ENCODE assay signal across 31 cellular contexts in genomic region chr5:176517053-176517661, GRCh38. TPM values are rescaled to one million over a fixed set of nuclear protein-coding genes. Genes with fewer than 3 reads are reported as not detected.
DNase-seq lines count a peak whose midpoint lies in the region; ATAC-seq, FAIRE-seq and TF ChIP-seq lines count a peak whose summit lies in the region.
"Had no signal": no experiment of that assay in that cellular context is flagged by ENCODE, and none has a peak within 500 bp of the region (broad histone marks: within the 10 kb centered on the region; RNA-seq: fewer than 3 reads in every experiment).

No MANE protein-coding gene starts in this region.

- no peak overlapping the region for H3K27ac ChIP-seq in HepG2 (ENCODE audit: extremely low read length, insufficient read depth, low read length)
- H3K27ac ChIP-seq in right lobe of liver = no peak overlapping the region
- H3K27ac ChIP-seq: BLaER1, coronary artery, RWPE1, SJSA1, uterus had no signal

- in situ Hi-C loops in HepG2 (cut with HindIII; ENCODE audit: extremely low pct_ligation_motif_present, low pct_unique_long_range_greater_than_20kb) = no loop called here

- H3K27me3 Mint-ChIP-seq in immature natural killer cell (ENCODE audit: low read depth in 3 of 3) = peaks cover 3 to 7% (median 5%) of the 10 kb centered on the region in 3 donors
- H3K27me3 Mint-ChIP-seq: stimulated activated naive CD8-positive, alpha-beta T cell treated with anti-CD3 and anti-CD28 coated beads, Interleukin-15, amount 100 ng/mL, for 72 hours; T-cell had no signal

- H3K4me3 ChIP-seq in HepG2 (replicated peaks in 1 of 3; ENCODE audit: insufficient read depth in 1 of 3, low read depth in 2 of 3, low read length in 3 of 3) (no peak overlapping the region), right lobe of liver (no peak overlapping the region)
- H3K4me3 ChIP-seq: BLaER1, coronary artery, SJSA1, smooth muscle cell, uterus had no signal

- no peak overlapping the region for H3K9ac ChIP-seq in HepG2 (ENCODE audit: insufficient read depth, low read depth, low read length)
- H3K9ac ChIP-seq: BLaER1 had no signal

- CTCF ChIA-PET in HepG2 (lab: Yijun Ruan, JAX; ENCODE audit: low intra/inter-chr PET ratio, low total read pairs) = no interaction called here

- no peak for TF ChIP-seq CTCF in HepG2 (CRISPR knock-in tag; IDR thresholded peaks at IDR 0.05)
- TF ChIP-seq CTCF in right lobe of liver (IDR thresholded peaks at IDR 0.05) = no peak

- TF ChIP-seq POLR2A in HepG2 (IDR thresholded peaks at IDR 0.05; ENCODE audit: insufficient read depth in 1 of 2, low read depth in 2 of 2, low read length in 2 of 2) (no peak), right lobe of liver (IDR thresholded peaks at IDR 0.05) (no peak)

- no peaks in the 10 kb centered on the region for H4K20me1 ChIP-seq in HepG2 (ENCODE audit: insufficient read depth, low read length)
- H4K20me1 ChIP-seq: BLaER1 had no signal

- POLR2A ChIA-PET in HepG2 (lab: Yijun Ruan, JAX) = no interaction called here

- no peak for FAIRE-seq in HepG2 (lab: Jason Lieb, UNC)
- FAIRE-seq: GM12891, islet of Langerhans, TTC549 had no signal

- H3K9me3 ChIP-seq in HepG2 (ENCODE audit: low read length) (no peaks in the 10 kb centered on the region), right lobe of liver (no peaks in the 10 kb centered on the region)
- H3K9me3 ChIP-seq: BLaER1, SJSA1, uterus had no signal

- intact Hi-C loops in HepG2 (cut with micrococcal nuclease; ENCODE audit: unreplicated experiment) = no loop called here
- intact Hi-C loops in right lobe of liver (cut with DNase I) = no loop called here

- no peaks in the 10 kb centered on the region for H3K9me3 Mint-ChIP-seq in immature natural killer cell
- H3K9me3 Mint-ChIP-seq: H9; stimulated activated naive CD8-positive, alpha-beta T cell treated with anti-CD3 and anti-CD28 coated beads, Interleukin-15, amount 100 ng/mL, for 72 hours; T-cell had no signal

- H2AFZ ChIP-seq in HepG2 (ENCODE audit: low read length) = no peak overlapping the region

- peak overlapping the region; percentile 46 to 90 (median 72) for H3K27ac Mint-ChIP-seq in immature natural killer cell
- H3K27ac Mint-ChIP-seq: H9; stimulated activated naive CD8-positive, alpha-beta T cell treated with anti-CD3 and anti-CD28 coated beads, Interleukin-15, amount 100 ng/mL, for 72 hours; T-cell had no signal

- H3K36me3 Mint-ChIP-seq in immature natural killer cell = no peaks in the 10 kb centered on the region
- H3K36me3 Mint-ChIP-seq: T-cell had no signal

- TF ChIP-seq EP300 in HepG2 (IDR thresholded peaks at IDR 0.05; ENCODE audit: low read depth in 2 of 2, low read length in 2 of 2) (no peak), HepG2 (CRISPR knock-in tag; IDR thresholded peaks at IDR 0.05; ENCODE audit: borderline replicate concordance) (no peak)

- no peak for ATAC-seq in HepG2
- ATAC-seq in right lobe of liver = no peak
- ATAC-seq in GM21717 (IDR thresholded peaks at IDR 0.05; ENCODE audit: unreplicated experiment) = no peak
- ATAC-seq in GM18868 (IDR thresholded peaks at IDR 0.05; ENCODE audit: unreplicated experiment) = no peak
- ATAC-seq: left lobe of liver; stimulated activated naive CD8-positive, alpha-beta T cell treated with anti-CD3 and anti-CD28 coated beads, Interleukin-15, amount 100 ng/mL, for 72 hours; T-cell had no signal

- no peaks in the 10 kb centered on the region for H3K79me2 ChIP-seq in HepG2 (ENCODE audit: insufficient read depth, low read length)

- H3K36me3 ChIP-seq in HepG2 (replicated peaks in 1 of 2; ENCODE audit: control insufficient read depth in 1 of 2, insufficient read depth in 2 of 2, low read length in 2 of 2) = no peaks in the 10 kb centered on the region
- H3K36me3 ChIP-seq in right lobe of liver = no peaks in the 10 kb centered on the region
- H3K36me3 ChIP-seq: BLaER1, uterus had no signal

- no TSS peak for BruUV-seq in HepG2 (replicated peaks; lab: Mats Ljungman, UMichigan)

- peak overlapping the region; percentile 60 to 76 (median 64) for H3K4me3 Mint-ChIP-seq in immature natural killer cell
- H3K4me3 Mint-ChIP-seq: H9; stimulated activated naive CD8-positive, alpha-beta T cell treated with anti-CD3 and anti-CD28 coated beads, Interleukin-15, amount 100 ng/mL, for 72 hours had no signal

- 0 out of 2 replicates have a peak overlapping the region, but pooled peaks have one; percentile 3 for H3K4me2 ChIP-seq in HepG2 (ENCODE audit: low read depth, low read length)
- H3K4me2 ChIP-seq: BLaER1, smooth muscle cell had no signal

- TF ChIP-seq RAD21 in HepG2 (CRISPR knock-in tag; IDR thresholded peaks at IDR 0.05) = no peak

- peaks cover 24 to 26% of the 10 kb centered on the region in 2 donors for H3K4me1 Mint-ChIP-seq in immature natural killer cell

- WGBS in HepG2 (ENCODE audit: low lambda C conversion rate) = 40% methylated on average over 7 of the region's 7 CpGs
- 79% methylated on average over 7 of the region's 7 CpGs for WGBS in right lobe of liver (ENCODE audit: insufficient coverage, low coverage, low lambda C conversion rate, missing lambda C conversion rate)

- peaks cover 29% of the 10 kb centered on the region for H3K4me1 ChIP-seq in HepG2 (ENCODE audit: insufficient read depth, low read length)
- no peaks in the 10 kb centered on the region for H3K4me1 ChIP-seq in right lobe of liver
- H3K4me1 ChIP-seq: uterus had no signal

- H3K27me3 ChIP-seq in HepG2 (ENCODE audit: control insufficient read depth in 1 of 2, insufficient read depth in 2 of 2, low read length in 2 of 2) = peaks cover 0 to 8% of the 10 kb centered on the region in 2 experiments; a peak in 1 of 5 replicates
- H3K27me3 ChIP-seq in right lobe of liver = no peaks in the 10 kb centered on the region
- H3K27me3 ChIP-seq: BLaER1, SJSA1, uterus had no signal

- no peak for DNase-seq in HepG2 (ENCODE audit: low spot score)
- DNase-seq in right lobe of liver = no peak
- DNase-seq in SKM-1 (lab: John Stamatoyannopoulos, UW; ENCODE audit: unreplicated experiment) = peak; percentile 42
- DNase-seq in immature natural killer cell = peak; percentile 60 to 67 (median 67)
- no peak for DNase-seq in stimulated activated naive CD4-positive, alpha-beta T cell treated with Interleukin-2 at 50 U/mL for 16 hours (lab: John Stamatoyannopoulos, UW)
- DNase-seq: ACHN; activated CD4-positive, alpha-beta T cell treated with anti-CD3 and anti-CD28 coated beads, Interleukin-2, amount 50 U/mL, for 4 hours; activated CD8-positive, alpha-beta memory T cell treated with anti-CD3 and anti-CD28 coated beads, Interleukin-2, amount 50 U/mL, for 48 hours; activated gamma-delta T cell; COR-L47; effector CD8-positive, alpha-beta T cell; H9; MM.1S; NCI-H1694; NCI-H82; stimulated activated naive CD8-positive, alpha-beta T cell treated with anti-CD3 and anti-CD28 coated beads, Interleukin-15, amount 100 ng/mL, for 72 hours; T-cell; uterus had no signal

RNA-seq across cellular contexts. Expression of gene RNF44, which starts 20.0 kb away (rescaled TPM):
- total RNA-seq in HepG2 (2016; rRNA removed; fragmentation: Illumina TruSeq; extraction: Trizol) (5.1 and 9.2 TPM in 2 replicates), right lobe of liver (10 to 100 TPM in 4 of 6 experiments, 1 to 10 TPM in 2; 5.1 to 16.3 (median 12.7) TPM)
- 7.2 and 9.4 TPM in 2 replicates for total RNA-seq in HepG2 (2016; cell fraction: cytosol; rRNA removed; fragmentation: Illumina TruSeq; extraction: Trizol; ENCODE audit: low read depth)
- total RNA-seq in HepG2 (2016; cell fraction: insoluble cytoplasmic fraction; rRNA removed; fragmentation: Illumina TruSeq; extraction: Trizol) = 4.4 and 8.7 TPM in 2 replicates
- 7.2 and 9.8 TPM in 2 replicates for total RNA-seq in HepG2 (2016; cell fraction: membrane; rRNA removed; fragmentation: Illumina TruSeq; extraction: Trizol)
- 9.4 and 17.1 TPM in 2 replicates for total RNA-seq in HepG2 (2016; cell fraction: nucleus; rRNA removed; fragmentation: Illumina TruSeq; extraction: Trizol)
- polyA plus RNA-seq in HepG2 (2011; rRNA removed) (16.8 and 19.1 TPM in 2 replicates), immature natural killer cell (1 to 10 TPM; 1.2 to 9.8 (median 2.0) TPM)
- polyA plus RNA-seq in HepG2 (2011; cell fraction: cytosol; rRNA removed) = 6.8 and 9.5 TPM in 2 replicates
- 134 and 149 TPM in 2 replicates for polyA plus RNA-seq in HepG2 (2011; cell fraction: nucleus; rRNA removed)
- 37.8 and 52.8 TPM in 2 replicates for polyA plus RNA-seq in HepG2 (2012)
- polyA plus RNA-seq in HepG2 (2016; cell fraction: cytosol; fragmentation: Illumina TruSeq; extraction: Trizol; ENCODE audit: low read depth) = 2.3 and 2.5 TPM in 2 replicates
- polyA plus RNA-seq in HepG2 (2016; cell fraction: insoluble cytoplasmic fraction; fragmentation: Illumina TruSeq; extraction: Trizol; ENCODE audit: low read depth) = 15.8 and 20.6 TPM in 2 replicates
- polyA plus RNA-seq in HepG2 (2016; cell fraction: membrane; fragmentation: Illumina TruSeq; extraction: Trizol; ENCODE audit: low read depth) = 9.4 and 9.7 TPM in 2 replicates
- 52.0 and 60.3 TPM in 2 replicates for polyA plus RNA-seq in HepG2 (2016; cell fraction: nucleus; fragmentation: Illumina TruSeq; extraction: Trizol; ENCODE audit: insufficient read depth, low read depth)
- 18.3 and 21.3 TPM in 2 replicates for polyA minus RNA-seq in HepG2 (2011; rRNA and poly(A)+ RNA removed; ENCODE audit: low replicate concordance)
- 16.1 and 19.0 TPM in 2 replicates for polyA minus RNA-seq in HepG2 (2011; cell fraction: cytosol; rRNA and poly(A)+ RNA removed)
- polyA minus RNA-seq in HepG2 (2011; cell fraction: nucleus; rRNA and poly(A)+ RNA removed) = 28.3 and 33.1 TPM in 2 replicates

RNA-seq across cellular contexts. Expression of gene CDHR2, which starts 32.0 kb away (rescaled TPM):
- total RNA-seq in HepG2 (2016; rRNA removed; fragmentation: Illumina TruSeq; extraction: Trizol) = 7.8 and 17.9 TPM in 2 replicates
- 3.8 and 4.0 TPM in 2 replicates for total RNA-seq in HepG2 (2016; cell fraction: cytosol; rRNA removed; fragmentation: Illumina TruSeq; extraction: Trizol; ENCODE audit: low read depth)
- 5.3 and 18.3 TPM in 2 replicates for total RNA-seq in HepG2 (2016; cell fraction: insoluble cytoplasmic fraction; rRNA removed; fragmentation: Illumina TruSeq; extraction: Trizol)
- 7.4 and 8.2 TPM in 2 replicates for total RNA-seq in HepG2 (2016; cell fraction: membrane; rRNA removed; fragmentation: Illumina TruSeq; extraction: Trizol)
- 19.1 and 22.7 TPM in 2 replicates for total RNA-seq in HepG2 (2016; cell fraction: nucleus; rRNA removed; fragmentation: Illumina TruSeq; extraction: Trizol)
- 20.9 and 27.3 TPM in 2 replicates for polyA plus RNA-seq in HepG2 (2011; rRNA removed)
- polyA plus RNA-seq in HepG2 (2011; cell fraction: cytosol; rRNA removed) = 14.0 and 14.6 TPM in 2 replicates
- polyA plus RNA-seq in HepG2 (2011; cell fraction: nucleus; rRNA removed) = 70.0 and 99.3 TPM in 2 replicates
- 15.8 and 16.5 TPM in 2 replicates for polyA plus RNA-seq in HepG2 (2012)
- 2.7 and 3.5 TPM in 2 replicates for polyA plus RNA-seq in HepG2 (2016; cell fraction: cytosol; fragmentation: Illumina TruSeq; extraction: Trizol; ENCODE audit: low read depth)
- polyA plus RNA-seq in HepG2 (2016; cell fraction: insoluble cytoplasmic fraction; fragmentation: Illumina TruSeq; extraction: Trizol; ENCODE audit: low read depth) = 6.8 and 7.1 TPM in 2 replicates
- 4.6 and 6.1 TPM in 2 replicates for polyA plus RNA-seq in HepG2 (2016; cell fraction: membrane; fragmentation: Illumina TruSeq; extraction: Trizol; ENCODE audit: low read depth)
- 48.7 and 52.7 TPM in 2 replicates for polyA plus RNA-seq in HepG2 (2016; cell fraction: nucleus; fragmentation: Illumina TruSeq; extraction: Trizol; ENCODE audit: insufficient read depth, low read depth)
- 0.07 and 41.0 TPM in 2 replicates for polyA minus RNA-seq in HepG2 (2011; rRNA and poly(A)+ RNA removed; ENCODE audit: low replicate concordance)
- polyA minus RNA-seq in HepG2 (2011; cell fraction: cytosol; rRNA and poly(A)+ RNA removed) = 12.1 and 12.2 TPM in 2 replicates
- 15.5 and 15.7 TPM in 2 replicates for polyA minus RNA-seq in HepG2 (2011; cell fraction: nucleus; rRNA and poly(A)+ RNA removed)
- 10 to 100 TPM in 4 of 6 experiments, 1 to 10 TPM in 2; 6.8 to 89.2 (median 41.2) TPM for total RNA-seq in right lobe of liver
- not detected for polyA plus RNA-seq in immature natural killer cell
- total RNA-seq: epithelial cell of proximal tubule, NCI-H460, SJSA1 had no signal
- polyA plus RNA-seq: smooth muscle cell had no signal

Comparison
In these comparisons a context has a peak if more than half of its experiments do, and no peak if none do; other contexts are left out.
1. DNase-seq: peak in SKM-1 (single experiment) and immature natural killer cell (3 of 3); none in HepG2 (single experiment), right lobe of liver (0 of 3) and stimulated activated naive CD4-positive, alpha-beta T cell treated with Interleukin-2 at 50 U/mL for 16 hours (single experiment).